Comparison of ENCODE assay signal across 29 cellular contexts in the genomic region with DNA sequence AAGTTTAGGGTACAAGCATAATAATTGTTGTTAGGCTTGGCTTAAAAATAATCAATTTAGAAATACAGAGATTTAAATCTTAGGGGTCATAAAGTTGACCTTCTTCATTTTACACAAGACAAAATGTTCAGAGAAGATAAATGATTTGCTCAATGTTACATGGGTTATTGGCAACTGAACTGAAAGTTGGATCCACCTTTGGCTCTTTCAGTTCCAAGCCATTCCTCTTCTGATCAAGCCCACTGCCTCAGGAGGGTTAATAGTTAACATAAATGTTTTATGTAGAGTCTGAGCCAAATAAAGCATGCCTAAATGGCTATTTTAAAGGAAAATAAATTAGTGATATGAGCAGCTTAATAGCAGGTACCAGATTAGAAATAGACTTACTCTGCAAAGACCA.
"Had no signal": no experiment of that assay in that cellular context is flagged by ENCODE, and none has a peak within 500 bp of the region (broad histone marks: within the 10 kb centered on the region; RNA-seq: fewer than 3 reads in every experiment).

No MANE protein-coding gene starts in this region.

- H3K4me1 ChIP-seq: ascending aorta, breast epithelium, colonic mucosa, esophagus squamous epithelium, gastroesophageal sphincter had no signal

- H3K4me3 ChIP-seq: ascending aorta, breast epithelium, cardiac muscle cell, colonic mucosa, esophagus squamous epithelium, gastroesophageal sphincter had no signal

- ATAC-seq: activated naive CD4-positive, alpha-beta T cell treated with anti-CD3 and anti-CD28 coated beads, Interleukin-2, amount 50 U/mL, for 72 hours; activated T-cell treated with anti-CD3 and anti-CD28 coated beads, Interleukin-2, amount 50 U/mL, for 72 hours; gastroesophageal sphincter; WTC11 had no signal

- H3K9me3 ChIP-seq: ascending aorta, breast epithelium, colonic mucosa, esophagus squamous epithelium, gastroesophageal sphincter had no signal

- H3K4me3 Mint-ChIP-seq: activated CD4-positive, alpha-beta memory T cell treated with anti-CD3 and anti-CD28 coated beads, Interleukin-2, amount 10 ng/mL, durations not matched to agents 7 days and 5 days; activated CD4-positive, alpha-beta T cell treated with anti-CD3 and anti-CD28 coated beads, Interleukin-2, amount 10 ng/mL, durations not matched to agents 7 days and 5 days; activated naive CD4-positive, alpha-beta T cell treated with anti-CD3 and anti-CD28 coated beads, Interleukin-2, amount 10 ng/mL, durations not matched to agents 7 days and 5 days; activated naive CD8-positive, alpha-beta T cell treated with anti-CD3 and anti-CD28 coated beads, Interleukin-2, amount 10 ng/mL, durations not matched to agents 7 days and 5 days; activated T-cell treated with anti-CD3 and anti-CD28 coated beads, Interleukin-2, amount 50 U/mL, for 24 hours; activated T-cell treated with anti-CD3 and anti-CD28 coated beads, Interleukin-2, amount 50 U/mL, for 72 hours; brain; WTC11 had no signal

- H3K27ac Mint-ChIP-seq: activated CD4-positive, alpha-beta memory T cell treated with anti-CD3 and anti-CD28 coated beads, Interleukin-2, amount 10 ng/mL, durations not matched to agents 7 days and 5 days; activated CD4-positive, alpha-beta T cell treated with anti-CD3 and anti-CD28 coated beads, Interleukin-2, amount 10 ng/mL, durations not matched to agents 7 days and 5 days; activated naive CD4-positive, alpha-beta T cell treated with anti-CD3 and anti-CD28 coated beads, Interleukin-2, amount 10 ng/mL, durations not matched to agents 7 days and 5 days; activated naive CD4-positive, alpha-beta T cell treated with anti-CD3 and anti-CD28 coated beads, Interleukin-2, amount 50 U/mL, for 72 hours; activated naive CD8-positive, alpha-beta T cell treated with anti-CD3 and anti-CD28 coated beads, Interleukin-2, amount 10 ng/mL, durations not matched to agents 7 days and 5 days; activated T-cell treated with anti-CD3 and anti-CD28 coated beads, Interleukin-2, amount 50 U/mL, for 24 hours; activated T-cell treated with anti-CD3 and anti-CD28 coated beads, Interleukin-2, amount 50 U/mL, for 72 hours; WTC11 had no signal

- H3K27ac ChIP-seq: ascending aorta, breast epithelium, cardiac muscle cell, colonic mucosa, epithelial cell of prostate, esophagus squamous epithelium, gastroesophageal sphincter, VCaP had no signal

- H3K9me3 Mint-ChIP-seq: activated CD4-positive, alpha-beta memory T cell treated with anti-CD3 and anti-CD28 coated beads, Interleukin-2, amount 10 ng/mL, durations not matched to agents 7 days and 5 days; activated CD4-positive, alpha-beta T cell treated with anti-CD3 and anti-CD28 coated beads, Interleukin-2, amount 10 ng/mL, durations not matched to agents 7 days and 5 days; activated naive CD4-positive, alpha-beta T cell treated with anti-CD3 and anti-CD28 coated beads, Interleukin-2, amount 10 ng/mL, durations not matched to agents 7 days and 5 days; activated naive CD4-positive, alpha-beta T cell treated with anti-CD3 and anti-CD28 coated beads, Interleukin-2, amount 50 U/mL, for 72 hours; activated naive CD8-positive, alpha-beta T cell treated with anti-CD3 and anti-CD28 coated beads, Interleukin-2, amount 10 ng/mL, durations not matched to agents 7 days and 5 days; activated T-cell treated with anti-CD3 and anti-CD28 coated beads, Interleukin-2, amount 50 U/mL, for 24 hours had no signal

- H3K27me3 Mint-ChIP-seq: activated naive CD4-positive, alpha-beta T cell treated with anti-CD3 and anti-CD28 coated beads, Interleukin-2, amount 10 ng/mL, durations not matched to agents 7 days and 5 days had no signal

- H3K27me3 ChIP-seq: ascending aorta, breast epithelium, cardiac muscle cell, colonic mucosa, esophagus squamous epithelium, gastroesophageal sphincter had no signal

- H3K36me3 Mint-ChIP-seq: activated naive CD4-positive, alpha-beta T cell treated with anti-CD3 and anti-CD28 coated beads, Interleukin-2, amount 10 ng/mL, durations not matched to agents 7 days and 5 days; activated naive CD4-positive, alpha-beta T cell treated with anti-CD3 and anti-CD28 coated beads, Interleukin-2, amount 50 U/mL, for 72 hours; activated naive CD8-positive, alpha-beta T cell treated with anti-CD3 and anti-CD28 coated beads, Interleukin-2, amount 10 ng/mL, durations not matched to agents 7 days and 5 days; brain; WTC11 had no signal

- DNase-seq: activated CD4-positive, alpha-beta memory T cell treated with anti-CD3 and anti-CD28 coated beads, Interleukin-2, amount 10 ng/mL, durations not matched to agents 7 days and 5 days; activated CD4-positive, alpha-beta T cell treated with anti-CD3 and anti-CD28 coated beads for 1 hour; activated CD4-positive, alpha-beta T cell treated with anti-CD3 and anti-CD28 coated beads for 4 hours; activated CD4-positive, alpha-beta T cell treated with anti-CD3 and anti-CD28 coated beads, Interleukin-2, amount 10 ng/mL, durations not matched to agents 7 days and 5 days; activated CD4-positive, alpha-beta T cell treated with anti-CD3 and anti-CD28 coated beads, Interleukin-2, amount 50 U/mL, for 4 hours; activated CD8-positive, alpha-beta memory T cell treated with anti-CD3 and anti-CD28 coated beads, Interleukin-2, amount 50 U/mL, for 48 hours; activated gamma-delta T cell; activated naive CD4-positive, alpha-beta T cell; activated naive CD4-positive, alpha-beta T cell treated with anti-CD3 and anti-CD28 coated beads, Interleukin-2, amount 10 ng/mL, durations not matched to agents 7 days and 5 days; activated naive CD8-positive, alpha-beta T cell treated with anti-CD3 and anti-CD28 coated beads, Interleukin-2, amount 10 ng/mL, durations not matched to agents 7 days and 5 days; activated T-cell treated with anti-CD3 and anti-CD28 coated beads for 4 hours; activated T-cell treated with anti-CD3 and anti-CD28 coated beads, Interleukin-2, amount 50 U/mL, for 24 hours; activated T-cell treated with anti-CD3 and anti-CD28 coated beads, Interleukin-2, amount 50 U/mL, for 72 hours; central memory CD4-positive, alpha-beta T cell; cerebellar nuclear complex; colonic mucosa; effector CD8-positive, alpha-beta T cell; esophagus squamous epithelium; foreskin melanocyte; T-helper 2 cell had no signal

- H3K36me3 ChIP-seq: ascending aorta, breast epithelium, cardiac muscle cell, colonic mucosa, esophagus squamous epithelium, gastroesophageal sphincter had no signal

- H3K4me1 Mint-ChIP-seq: activated CD4-positive, alpha-beta memory T cell treated with anti-CD3 and anti-CD28 coated beads, Interleukin-2, amount 10 ng/mL, durations not matched to agents 7 days and 5 days; activated CD4-positive, alpha-beta T cell treated with anti-CD3 and anti-CD28 coated beads, Interleukin-2, amount 10 ng/mL, durations not matched to agents 7 days and 5 days; activated naive CD4-positive, alpha-beta T cell treated with anti-CD3 and anti-CD28 coated beads, Interleukin-2, amount 10 ng/mL, durations not matched to agents 7 days and 5 days; activated naive CD8-positive, alpha-beta T cell treated with anti-CD3 and anti-CD28 coated beads, Interleukin-2, amount 10 ng/mL, durations not matched to agents 7 days and 5 days had no signal
